20 cellular contexts compared by ENCODE assay signal in genomic region chr18:65206551-65207260, GRCh38.
DNase-seq lines count a peak whose midpoint lies in the region; TF ChIP-seq lines count a peak whose summit lies in the region.
"Had no signal": no experiment of that assay in that cellular context is flagged by ENCODE, and none has a peak within 500 bp of the region (broad histone marks: within the 10 kb centered on the region; RNA-seq: fewer than 3 reads in every experiment).

No MANE protein-coding gene starts in this region.

- in situ Hi-C loops in ACHN (cut with HindIII; ENCODE audit: low pct_ligation_motif_present, low pct_unique_long_range_greater_than_20kb, low sequenced_read_pairs): no loop called here

- no peaks in the 10 kb centered on the region for H3K79me2 ChIP-seq in Karpas-422 (ENCODE audit: low read length)

- H3K9ac ChIP-seq in Karpas-422 (ENCODE audit: low read length): no peak overlapping the region

- no peaks in the 10 kb centered on the region for H4K20me1 ChIP-seq in Karpas-422 (ENCODE audit: insufficient read depth, low read depth, low read length)

- H3K4me3 ChIP-seq in Karpas-422 (ENCODE audit: low read length): no peak overlapping the region
- H3K4me3 ChIP-seq in tibial artery: no peak overlapping the region
- H3K4me3 ChIP-seq: ascending aorta, mucosa of descending colon, thyroid gland had no signal

- no peaks in the 10 kb centered on the region for H3K4me1 ChIP-seq in Karpas-422 (ENCODE audit: low read length)
- no peaks in the 10 kb centered on the region for H3K4me1 ChIP-seq in tibial artery
- H3K4me1 ChIP-seq: ascending aorta, thyroid gland had no signal

- H3K4me1 Mint-ChIP-seq in chondrocyte (ENCODE audit: low read depth): no peaks in the 10 kb centered on the region
- peaks cover 9% of the 10 kb centered on the region for H3K4me1 Mint-ChIP-seq in progenitor cell of endocrine pancreas (ENCODE audit: low read depth)

- DNase-seq in DMS53 (lab: John Stamatoyannopoulos, UW) (peak; percentile 56), DMS53 treated with DMSO at 0.1 percent for 48 hours (lab: John Stamatoyannopoulos, UW; ENCODE audit: unreplicated experiment) (no peak), Karpas-422 (peak; percentile 63), chondrocyte (ENCODE audit: low spot score) (peak; percentile 65), progenitor cell of endocrine pancreas (ENCODE audit: low spot score, unreplicated experiment) (no peak), activated gamma-delta T cell (lab: John Stamatoyannopoulos, UW) (no peak), tibial artery (no peak), ACHN (no peak)
- DNase-seq: 8988T; activated gamma-delta T cell treated with Interleukin-2 at 50 U/mL for 16 hours; C1 segment of cervical spinal cord; EL; NCI-H1436 treated with DMSO at 0.1 percent for 48 hours; NCI-H345; stimulated activated CD4-positive, alpha-beta T cell treated with anti-CD3 and anti-CD28 coated beads, Interleukin-4, amount 100 ng/mL, for 4 hours; WERI-Rb-1 had no signal

- H3K9me2 ChIP-seq in Karpas-422 (replicated peaks; ENCODE audit: insufficient read depth, low read length): no peaks in the 10 kb centered on the region

- H3K27me3 ChIP-seq in Karpas-422 (ENCODE audit: low read length) (no peaks in the 10 kb centered on the region), tibial artery (no peaks in the 10 kb centered on the region)
- H3K27me3 ChIP-seq: ascending aorta, thyroid gland had no signal

- H3K9me3 ChIP-seq in Karpas-422 (ENCODE audit: low read length) (peaks cover 28% of the 10 kb centered on the region), tibial artery (no peaks in the 10 kb centered on the region)
- H3K9me3 ChIP-seq: ascending aorta, mucosa of descending colon, thyroid gland had no signal

- H3K36me3 Mint-ChIP-seq in chondrocyte (ENCODE audit: low read depth) (no peaks in the 10 kb centered on the region), progenitor cell of endocrine pancreas (ENCODE audit: insufficient read depth) (no peaks in the 10 kb centered on the region)

- H3K27ac ChIP-seq in Karpas-422 (ENCODE audit: low read length) (no peak overlapping the region), tibial artery (no peak overlapping the region)
- H3K27ac ChIP-seq: ascending aorta, HL-60, thyroid gland, WERI-Rb-1 had no signal

- no peak overlapping the region for H3K4me2 ChIP-seq in Karpas-422 (ENCODE audit: low read depth, low read length, poor library complexity, severe bottlenecking)

- no peak overlapping the region for H3K4me3 Mint-ChIP-seq in chondrocyte (ENCODE audit: unreplicated experiment)
- H3K4me3 Mint-ChIP-seq in progenitor cell of endocrine pancreas (ENCODE audit: low read depth): no peak overlapping the region

- intact Hi-C loops in tibial artery (cut with DNase I; ENCODE audit: low total_unique reads): no loop called here

- H3K36me3 ChIP-seq in Karpas-422 (ENCODE audit: insufficient read depth, low read length) (no peaks in the 10 kb centered on the region), tibial artery (no peaks in the 10 kb centered on the region)
- H3K36me3 ChIP-seq: ascending aorta, thyroid gland, WERI-Rb-1 had no signal

- H3K27me3 Mint-ChIP-seq in chondrocyte (ENCODE audit: low read depth): no peaks in the 10 kb centered on the region
- H3K27me3 Mint-ChIP-seq in progenitor cell of endocrine pancreas: no peaks in the 10 kb centered on the region

- no peak overlapping the region for H3K27ac Mint-ChIP-seq in chondrocyte (ENCODE audit: unreplicated experiment)
- H3K27ac Mint-ChIP-seq in progenitor cell of endocrine pancreas: no peak overlapping the region

- H2AFZ ChIP-seq in Karpas-422 (ENCODE audit: low read length): peak overlapping the region; percentile 23; the same call in 1 of the 2 replicates

- H3K9me3 Mint-ChIP-seq in chondrocyte (ENCODE audit: low read depth) (no peaks in the 10 kb centered on the region), progenitor cell of endocrine pancreas (ENCODE audit: low read depth) (peaks cover 10% of the 10 kb centered on the region)

- no peak for TF ChIP-seq CTCF in chondrocyte (IDR thresholded peaks at IDR 0.05)
- peak; percentile 49 for TF ChIP-seq CTCF in progenitor cell of endocrine pancreas (IDR thresholded peaks at IDR 0.05; ENCODE audit: unreplicated experiment)
- no peak for TF ChIP-seq CTCF in tibial artery (IDR thresholded peaks at IDR 0.05)

Comparison
In these comparisons a context has a peak if more than half of its experiments do, and no peak if none do; other contexts are left out.
1. DNase-seq: peak in DMS53 (single experiment), Karpas-422 (single experiment) and chondrocyte (single experiment); none in DMS53 treated with DMSO at 0.1 percent for 48 hours (single experiment), progenitor cell of endocrine pancreas (single experiment), activated gamma-delta T cell (single experiment), tibial artery (0 of 2) and ACHN (single experiment).